In genomic region chr7:2845193-2845592, GRCh38 we compare ENCODE assay signal across 10 cellular contexts. TPM values are rescaled to one million over a fixed set of nuclear protein-coding genes. Genes with fewer than 3 reads are reported as not detected.
DNase-seq lines count a peak whose midpoint lies in the region; ATAC-seq and TF ChIP-seq lines count a peak whose summit lies in the region.
"Had no signal": no experiment of that assay in that cellular context is flagged by ENCODE, and none has a peak within 500 bp of the region (broad histone marks: within the 10 kb centered on the region; RNA-seq: fewer than 3 reads in every experiment).

No MANE protein-coding gene starts in this region.

- peaks cover 19% of the 10 kb centered on the region for H3K4me1 Mint-ChIP-seq in T-helper 2 cell treated with Interferon-gamma antibody and Interleukin-4, amounts not matched to agents 5 μg/mL and 100 μg/mL, for 36 hours (ENCODE audit: low read depth)
- peaks cover 28% of the 10 kb centered on the region for H3K4me1 Mint-ChIP-seq in central memory CD8-positive, alpha-beta T cell

- H3K4me3 Mint-ChIP-seq in T-helper 2 cell treated with Interferon-gamma antibody and Interleukin-4, amounts not matched to agents 5 μg/mL and 100 μg/mL, for 36 hours, result peak overlapping the region; percentile 80
- H3K4me3 Mint-ChIP-seq in central memory CD8-positive, alpha-beta T cell, result peak overlapping the region; percentile 80

- no peak overlapping the region for H3K27ac ChIP-seq in neuronal stem cell (replicated peaks; ENCODE audit: low read length)

- no peak overlapping the region for H4K8ac ChIP-seq in neuronal stem cell (ENCODE audit: low read depth, low read length)

- H3K9ac ChIP-seq in Loucy (ENCODE audit: low read depth, low read length, poor library complexity, severe bottlenecking) (peak overlapping the region; percentile 58), neuronal stem cell (ENCODE audit: low read depth, low read length, poor library complexity) (no peak overlapping the region)

- H3K4me3 ChIP-seq in Loucy (ENCODE audit: low read length, poor library complexity, severe bottlenecking) (peak overlapping the region; percentile 73), neuronal stem cell (ENCODE audit: low read length in 2 of 2) (no peak overlapping the region)

- no peak for ATAC-seq in central memory CD8-positive, alpha-beta T cell (replicated peaks; ENCODE audit: extremely low read depth, poor library complexity, severe bottlenecking)
- no peak for ATAC-seq in HG02970 (IDR thresholded peaks at IDR 0.05; ENCODE audit: low FRiP score, unreplicated experiment)
- ATAC-seq in HG03095 (IDR thresholded peaks at IDR 0.05; ENCODE audit: unreplicated experiment), result no peak
- ATAC-seq in HG02938 (IDR thresholded peaks at IDR 0.05; ENCODE audit: unreplicated experiment), result no peak

- no peak overlapping the region for H2BK15ac ChIP-seq in neuronal stem cell (ENCODE audit: low read length)

- H3K27me3 ChIP-seq in Loucy (ENCODE audit: insufficient read depth, low read length, poor library complexity, severe bottlenecking) (no peaks in the 10 kb centered on the region), neuronal stem cell (ENCODE audit: control insufficient read depth in 3 of 3, insufficient read depth in 3 of 3, low read depth in 1 of 3, low read length in 3 of 3) (no peaks in the 10 kb centered on the region)
- H3K27me3 ChIP-seq: ovary had no signal

- H4K91ac ChIP-seq in neuronal stem cell (ENCODE audit: low read depth, low read length, poor library complexity), result no peak overlapping the region

- TF ChIP-seq CTCF in Loucy (conservative IDR thresholded peaks at IDR 0.05; ENCODE audit: low read length), result no peak

- peaks cover 21% of the 10 kb centered on the region for H4K20me1 ChIP-seq in Loucy (ENCODE audit: insufficient read depth, low read length, poor library complexity, severe bottlenecking)

- no peak overlapping the region for H3K23ac ChIP-seq in neuronal stem cell (ENCODE audit: low read depth, low read length, poor library complexity)

- H3K79me1 ChIP-seq in neuronal stem cell (ENCODE audit: low read depth, low read length), result peaks cover 5% of the 10 kb centered on the region

- no peaks in the 10 kb centered on the region for H3K9me3 Mint-ChIP-seq in T-helper 2 cell treated with Interferon-gamma antibody and Interleukin-4, amounts not matched to agents 5 μg/mL and 100 μg/mL, for 36 hours
- no peaks in the 10 kb centered on the region for H3K9me3 Mint-ChIP-seq in central memory CD8-positive, alpha-beta T cell

- peaks cover 37% of the 10 kb centered on the region for H3K79me2 ChIP-seq in Loucy (ENCODE audit: insufficient read depth, low read length)

- peaks cover 7% of the 10 kb centered on the region for H3K36me3 Mint-ChIP-seq in T-helper 2 cell treated with Interferon-gamma antibody and Interleukin-4, amounts not matched to agents 5 μg/mL and 100 μg/mL, for 36 hours (ENCODE audit: low read depth)
- H3K36me3 Mint-ChIP-seq in central memory CD8-positive, alpha-beta T cell (ENCODE audit: insufficient read depth), result peaks cover 7% of the 10 kb centered on the region

- no peak overlapping the region for H2AK5ac ChIP-seq in neuronal stem cell (ENCODE audit: low read depth, low read length)

- peaks cover 35% of the 10 kb centered on the region for H3K4me1 ChIP-seq in Loucy (ENCODE audit: insufficient read depth, low read length, poor library complexity, severe bottlenecking)
- peaks cover 3 to 4% of the 10 kb centered on the region in 2 donors for H3K4me1 ChIP-seq in neuronal stem cell (ENCODE audit: control insufficient read depth in 2 of 2, insufficient read depth in 1 of 2, low read depth in 1 of 2, low read length in 2 of 2)

- H3K14ac ChIP-seq in neuronal stem cell (ENCODE audit: low read length), result no peak overlapping the region

- WGBS in neuronal stem cell (ENCODE audit: extremely low coverage in 2 of 2, insufficient read length in 2 of 2, insufficient replicate concordance in 1 of 2), 2 donors, result no CpG with 5 or more reads among the region's 10 CpGs

- H3K9me2 ChIP-seq in Loucy (replicated peaks; ENCODE audit: low read depth, low read length), result no peaks in the 10 kb centered on the region

- H2AFZ ChIP-seq in Loucy (ENCODE audit: low read length), result peak overlapping the region; percentile 88; the same call in 1 of the 2 replicates
- H2AFZ ChIP-seq in neuronal stem cell (ENCODE audit: low read length), result peak overlapping the region; percentile 85

- 0 out of 2 replicates have a peak, but pooled peaks cover 2% of the 10 kb centered on the region for H3F3A ChIP-seq in Loucy (ENCODE audit: low read depth)

- H3K18ac ChIP-seq in neuronal stem cell (ENCODE audit: low read length), result no peak overlapping the region

- H2BK120ac ChIP-seq in neuronal stem cell (ENCODE audit: low read depth, low read length), result no peak overlapping the region

- H3K4ac ChIP-seq in neuronal stem cell (ENCODE audit: low read length), result no peak overlapping the region

- H3K36me3 ChIP-seq in Loucy (ENCODE audit: insufficient read depth, low read length) (no peaks in the 10 kb centered on the region), neuronal stem cell (replicated peaks in 1 of 2; ENCODE audit: control insufficient read depth in 2 of 2, insufficient read depth in 2 of 2, low read length in 2 of 2) (peaks cover 0 to 28% of the 10 kb centered on the region in 2 donors)
- H3K36me3 ChIP-seq: ovary had no signal

- no peaks in the 10 kb centered on the region for H3K27me3 Mint-ChIP-seq in T-helper 2 cell treated with Interferon-gamma antibody and Interleukin-4, amounts not matched to agents 5 μg/mL and 100 μg/mL, for 36 hours (ENCODE audit: low read depth)
- H3K27me3 Mint-ChIP-seq in central memory CD8-positive, alpha-beta T cell, result no peaks in the 10 kb centered on the region

- peak overlapping the region; percentile 90 for H3K4me2 ChIP-seq in Loucy (ENCODE audit: low read depth, low read length, poor library complexity, severe bottlenecking)
- peak overlapping the region; percentile 82 for H3K4me2 ChIP-seq in neuronal stem cell (ENCODE audit: insufficient read depth, low read length, poor library complexity, severe bottlenecking)

- DNase-seq in T-helper 2 cell treated with Interferon-gamma antibody and Interleukin-4, amounts not matched to agents 5 μg/mL and 100 μg/mL, for 36 hours (ENCODE audit: low spot score), result no peak
- no peak for DNase-seq in T-helper 2 cell
- no peak for DNase-seq in central memory CD8-positive, alpha-beta T cell (ENCODE audit: low spot score in 2 of 2)
- no peak for DNase-seq in neuronal stem cell (ENCODE audit: low spot score)
- DNase-seq: ovary; stimulated activated CD4-positive, alpha-beta T cell treated with anti-CD3 and anti-CD28 coated beads, Interleukin-1b, Interleukin-23, amount 100 ng/mL, for 48 hours had no signal

- H3K9me3 ChIP-seq in Loucy (ENCODE audit: insufficient read depth, low read depth, low read length), result no peaks in the 10 kb centered on the region
- H3K9me3 ChIP-seq in neuronal stem cell (replicated peaks in 1 of 2; ENCODE audit: control insufficient read depth in 2 of 2, insufficient read depth in 1 of 2, low read depth in 1 of 2, low read length in 2 of 2), result peaks cover 0 to 2% of the 10 kb centered on the region in 2 donors
- H3K9me3 ChIP-seq: ovary had no signal

- no peak overlapping the region for H2BK5ac ChIP-seq in neuronal stem cell (ENCODE audit: low read length)

- H2BK12ac ChIP-seq in neuronal stem cell (ENCODE audit: low read length), result no peak overlapping the region

- H3K27ac Mint-ChIP-seq in T-helper 2 cell treated with Interferon-gamma antibody and Interleukin-4, amounts not matched to agents 5 μg/mL and 100 μg/mL, for 36 hours, result no peak overlapping the region
- no peak overlapping the region for H3K27ac Mint-ChIP-seq in central memory CD8-positive, alpha-beta T cell (ENCODE audit: low read depth)

RNA-seq across cellular contexts. Expression of gene GNA12, which starts 1.1 kb away (rescaled TPM):
- polyA plus RNA-seq in neuronal stem cell (2013, experiment 1 of 2), result 37.0 TPM
- polyA plus RNA-seq in neuronal stem cell (2013, experiment 2 of 2), result 36.5 TPM
